ENCODE assay signal across 1 cellular context in genomic region chr2:108459441-108459840, GRCh38.
TF ChIP-seq lines count a peak whose summit lies in the region.

No MANE protein-coding gene starts in this region.

TF ChIP-seq in GM12878, 131 proteins besides CTCF, POLR2A, EP300 and RAD21 (continued from another document):
- TF ChIP-seq, protein P1, sequence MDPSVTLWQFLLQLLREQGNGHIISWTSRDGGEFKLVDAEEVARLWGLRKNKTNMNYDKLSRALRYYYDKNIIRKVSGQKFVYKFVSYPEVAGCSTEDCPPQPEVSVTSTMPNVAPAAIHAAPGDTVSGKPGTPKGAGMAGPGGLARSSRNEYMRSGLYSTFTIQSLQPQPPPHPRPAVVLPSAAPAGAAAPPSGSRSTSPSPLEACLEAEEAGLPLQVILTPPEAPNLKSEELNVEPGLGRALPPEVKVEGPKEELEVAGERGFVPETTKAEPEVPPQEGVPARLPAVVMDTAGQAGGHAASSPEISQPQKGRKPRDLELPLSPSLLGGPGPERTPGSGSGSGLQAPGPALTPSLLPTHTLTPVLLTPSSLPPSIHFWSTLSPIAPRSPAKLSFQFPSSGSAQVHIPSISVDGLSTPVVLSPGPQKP (IDR thresholded peaks at IDR 0.05; ENCODE audit: low read depth, low read length), result no peak
- TF ChIP-seq, protein P2, sequence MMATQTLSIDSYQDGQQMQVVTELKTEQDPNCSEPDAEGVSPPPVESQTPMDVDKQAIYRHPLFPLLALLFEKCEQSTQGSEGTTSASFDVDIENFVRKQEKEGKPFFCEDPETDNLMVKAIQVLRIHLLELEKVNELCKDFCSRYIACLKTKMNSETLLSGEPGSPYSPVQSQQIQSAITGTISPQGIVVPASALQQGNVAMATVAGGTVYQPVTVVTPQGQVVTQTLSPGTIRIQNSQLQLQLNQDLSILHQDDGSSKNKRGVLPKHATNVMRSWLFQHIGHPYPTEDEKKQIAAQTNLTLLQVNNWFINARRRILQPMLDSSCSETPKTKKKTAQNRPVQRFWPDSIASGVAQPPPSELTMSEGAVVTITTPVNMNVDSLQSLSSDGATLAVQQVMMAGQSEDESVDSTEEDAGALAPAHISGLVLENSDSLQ (IDR thresholded peaks at IDR 0.05), result no peak
- TF ChIP-seq PAX5 (IDR thresholded peaks at IDR 0.05; ENCODE audit: borderline replicate concordance, low read depth, low read length), result no peak
- no peak for TF ChIP-seq RBBP5 (conservative IDR thresholded peaks at IDR 0.05)
- TF ChIP-seq KAT2A (conservative IDR thresholded peaks at IDR 0.05; ENCODE audit: control insufficient read depth, low read depth, low read length), result no peak
- TF ChIP-seq, protein P3, sequence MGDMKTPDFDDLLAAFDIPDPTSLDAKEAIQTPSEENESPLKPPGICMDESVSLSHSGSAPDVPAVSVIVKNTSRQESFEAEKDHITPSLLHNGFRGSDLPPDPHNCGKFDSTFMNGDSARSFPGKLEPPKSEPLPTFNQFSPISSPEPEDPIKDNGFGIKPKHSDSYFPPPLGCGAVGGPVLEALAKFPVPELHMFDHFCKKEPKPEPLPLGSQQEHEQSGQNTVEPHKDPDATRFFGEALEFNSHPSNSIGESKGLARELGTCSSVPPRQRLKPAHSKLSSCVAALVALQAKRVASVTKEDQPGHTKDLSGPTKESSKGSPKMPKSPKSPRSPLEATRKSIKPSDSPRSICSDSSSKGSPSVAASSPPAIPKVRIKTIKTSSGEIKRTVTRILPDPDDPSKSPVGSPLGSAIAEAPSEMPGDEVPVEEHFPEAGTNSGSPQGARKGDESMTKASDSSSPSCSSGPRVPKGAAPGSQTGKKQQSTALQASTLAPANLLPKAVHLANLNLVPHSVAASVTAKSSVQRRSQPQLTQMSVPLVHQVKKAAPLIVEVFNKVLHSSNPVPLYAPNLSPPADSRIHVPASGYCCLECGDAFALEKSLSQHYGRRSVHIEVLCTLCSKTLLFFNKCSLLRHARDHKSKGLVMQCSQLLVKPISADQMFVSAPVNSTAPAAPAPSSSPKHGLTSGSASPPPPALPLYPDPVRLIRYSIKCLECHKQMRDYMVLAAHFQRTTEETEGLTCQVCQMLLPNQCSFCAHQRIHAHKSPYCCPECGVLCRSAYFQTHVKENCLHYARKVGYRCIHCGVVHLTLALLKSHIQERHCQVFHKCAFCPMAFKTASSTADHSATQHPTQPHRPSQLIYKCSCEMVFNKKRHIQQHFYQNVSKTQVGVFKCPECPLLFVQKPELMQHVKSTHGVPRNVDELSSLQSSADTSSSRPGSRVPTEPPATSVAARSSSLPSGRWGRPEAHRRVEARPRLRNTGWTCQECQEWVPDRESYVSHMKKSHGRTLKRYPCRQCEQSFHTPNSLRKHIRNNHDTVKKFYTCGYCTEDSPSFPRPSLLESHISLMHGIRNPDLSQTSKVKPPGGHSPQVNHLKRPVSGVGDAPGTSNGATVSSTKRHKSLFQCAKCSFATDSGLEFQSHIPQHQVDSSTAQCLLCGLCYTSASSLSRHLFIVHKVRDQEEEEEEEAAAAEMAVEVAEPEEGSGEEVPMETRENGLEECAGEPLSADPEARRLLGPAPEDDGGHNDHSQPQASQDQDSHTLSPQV (IDR thresholded peaks at IDR 0.05), result no peak
- no peak for TF ChIP-seq EED (IDR thresholded peaks at IDR 0.05; ENCODE audit: low read depth)
- TF ChIP-seq, protein P4, sequence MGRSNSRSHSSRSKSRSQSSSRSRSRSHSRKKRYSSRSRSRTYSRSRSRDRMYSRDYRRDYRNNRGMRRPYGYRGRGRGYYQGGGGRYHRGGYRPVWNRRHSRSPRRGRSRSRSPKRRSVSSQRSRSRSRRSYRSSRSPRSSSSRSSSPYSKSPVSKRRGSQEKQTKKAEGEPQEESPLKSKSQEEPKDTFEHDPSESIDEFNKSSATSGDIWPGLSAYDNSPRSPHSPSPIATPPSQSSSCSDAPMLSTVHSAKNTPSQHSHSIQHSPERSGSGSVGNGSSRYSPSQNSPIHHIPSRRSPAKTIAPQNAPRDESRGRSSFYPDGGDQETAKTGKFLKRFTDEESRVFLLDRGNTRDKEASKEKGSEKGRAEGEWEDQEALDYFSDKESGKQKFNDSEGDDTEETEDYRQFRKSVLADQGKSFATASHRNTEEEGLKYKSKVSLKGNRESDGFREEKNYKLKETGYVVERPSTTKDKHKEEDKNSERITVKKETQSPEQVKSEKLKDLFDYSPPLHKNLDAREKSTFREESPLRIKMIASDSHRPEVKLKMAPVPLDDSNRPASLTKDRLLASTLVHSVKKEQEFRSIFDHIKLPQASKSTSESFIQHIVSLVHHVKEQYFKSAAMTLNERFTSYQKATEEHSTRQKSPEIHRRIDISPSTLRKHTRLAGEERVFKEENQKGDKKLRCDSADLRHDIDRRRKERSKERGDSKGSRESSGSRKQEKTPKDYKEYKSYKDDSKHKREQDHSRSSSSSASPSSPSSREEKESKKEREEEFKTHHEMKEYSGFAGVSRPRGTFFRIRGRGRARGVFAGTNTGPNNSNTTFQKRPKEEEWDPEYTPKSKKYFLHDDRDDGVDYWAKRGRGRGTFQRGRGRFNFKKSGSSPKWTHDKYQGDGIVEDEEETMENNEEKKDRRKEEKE (IDR thresholded peaks at IDR 0.05), result no peak
- no peak for TF ChIP-seq ZNF274 (IDR thresholded peaks at IDR 0.05; ENCODE audit: insufficient read depth, insufficient read length)
- TF ChIP-seq ZBTB4 (CRISPR knock-in tag; IDR thresholded peaks at IDR 0.05), result no peak
- TF ChIP-seq CEBPB (IDR thresholded peaks at IDR 0.05; ENCODE audit: borderline replicate concordance in 1 of 2, low read depth in 2 of 2, low read length in 2 of 2), result no peak
- TF ChIP-seq, protein P5, sequence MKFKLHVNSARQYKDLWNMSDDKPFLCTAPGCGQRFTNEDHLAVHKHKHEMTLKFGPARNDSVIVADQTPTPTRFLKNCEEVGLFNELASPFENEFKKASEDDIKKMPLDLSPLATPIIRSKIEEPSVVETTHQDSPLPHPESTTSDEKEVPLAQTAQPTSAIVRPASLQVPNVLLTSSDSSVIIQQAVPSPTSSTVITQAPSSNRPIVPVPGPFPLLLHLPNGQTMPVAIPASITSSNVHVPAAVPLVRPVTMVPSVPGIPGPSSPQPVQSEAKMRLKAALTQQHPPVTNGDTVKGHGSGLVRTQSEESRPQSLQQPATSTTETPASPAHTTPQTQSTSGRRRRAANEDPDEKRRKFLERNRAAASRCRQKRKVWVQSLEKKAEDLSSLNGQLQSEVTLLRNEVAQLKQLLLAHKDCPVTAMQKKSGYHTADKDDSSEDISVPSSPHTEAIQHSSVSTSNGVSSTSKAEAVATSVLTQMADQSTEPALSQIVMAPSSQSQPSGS (IDR thresholded peaks at IDR 0.05; ENCODE audit: low read length), result no peak
- TF ChIP-seq KLF5 (IDR thresholded peaks at IDR 0.05; ENCODE audit: partially characterized antibody), result no peak
- no peak for TF ChIP-seq NR2C1 (IDR thresholded peaks at IDR 0.05)
- TF ChIP-seq, protein P6, sequence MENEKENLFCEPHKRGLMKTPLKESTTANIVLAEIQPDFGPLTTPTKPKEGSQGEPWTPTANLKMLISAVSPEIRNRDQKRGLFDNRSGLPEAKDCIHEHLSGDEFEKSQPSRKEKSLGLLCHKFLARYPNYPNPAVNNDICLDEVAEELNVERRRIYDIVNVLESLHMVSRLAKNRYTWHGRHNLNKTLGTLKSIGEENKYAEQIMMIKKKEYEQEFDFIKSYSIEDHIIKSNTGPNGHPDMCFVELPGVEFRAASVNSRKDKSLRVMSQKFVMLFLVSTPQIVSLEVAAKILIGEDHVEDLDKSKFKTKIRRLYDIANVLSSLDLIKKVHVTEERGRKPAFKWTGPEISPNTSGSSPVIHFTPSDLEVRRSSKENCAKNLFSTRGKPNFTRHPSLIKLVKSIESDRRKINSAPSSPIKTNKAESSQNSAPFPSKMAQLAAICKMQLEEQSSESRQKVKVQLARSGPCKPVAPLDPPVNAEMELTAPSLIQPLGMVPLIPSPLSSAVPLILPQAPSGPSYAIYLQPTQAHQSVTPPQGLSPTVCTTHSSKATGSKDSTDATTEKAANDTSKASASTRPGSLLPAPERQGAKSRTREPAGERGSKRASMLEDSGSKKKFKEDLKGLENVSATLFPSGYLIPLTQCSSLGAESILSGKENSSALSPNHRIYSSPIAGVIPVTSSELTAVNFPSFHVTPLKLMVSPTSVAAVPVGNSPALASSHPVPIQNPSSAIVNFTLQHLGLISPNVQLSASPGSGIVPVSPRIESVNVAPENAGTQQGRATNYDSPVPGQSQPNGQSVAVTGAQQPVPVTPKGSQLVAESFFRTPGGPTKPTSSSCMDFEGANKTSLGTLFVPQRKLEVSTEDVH (IDR thresholded peaks at IDR 0.05; ENCODE audit: low read depth, partially characterized antibody), result no peak
- no peak for TF ChIP-seq SUPT20H (IDR thresholded peaks at IDR 0.05; ENCODE audit: borderline replicate concordance, control insufficient read depth, low read depth, low read length)
- TF ChIP-seq MAX (IDR thresholded peaks at IDR 0.05; ENCODE audit: low read depth, low read length), result no peak
